2 cellular contexts compared by ENCODE assay signal in the genomic region with DNA sequence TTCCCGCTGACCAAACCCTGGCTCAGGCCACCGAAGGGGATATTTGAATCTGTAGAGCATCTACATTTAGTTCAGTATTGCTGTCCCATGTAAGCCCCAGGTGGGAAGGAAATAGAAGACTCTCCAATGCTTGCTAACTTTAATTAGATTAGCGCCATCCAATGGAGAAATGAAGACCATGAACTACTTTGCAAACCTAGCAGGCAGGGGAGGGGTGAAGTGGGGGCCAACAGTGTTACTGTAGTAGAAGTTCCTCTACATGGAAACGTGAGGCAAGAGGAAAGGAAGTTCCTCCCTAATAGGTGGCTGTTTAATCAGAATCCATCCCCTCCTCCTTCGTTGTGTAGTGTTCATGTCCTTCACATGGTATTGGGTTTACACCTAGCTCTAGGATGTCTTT.
TF ChIP-seq lines count a peak whose summit lies in the region.

No MANE protein-coding gene starts in this region.

TF ChIP-seq in Ishikawa, 13 proteins besides CTCF, POLR2A, EP300 and RAD21 (continued from another document):
- no peak for TF ChIP-seq TAF1 (IDR thresholded peaks at IDR 0.05; ENCODE audit: low read depth)
- no peak for TF ChIP-seq USF1 (IDR thresholded peaks at IDR 0.05)
- TF ChIP-seq TEAD4 (IDR thresholded peaks at IDR 0.05), result no peak
- no peak for TF ChIP-seq FOXM1 (IDR thresholded peaks at IDR 0.05; ENCODE audit: borderline replicate concordance, low read depth)
- TF ChIP-seq, protein P1, sequence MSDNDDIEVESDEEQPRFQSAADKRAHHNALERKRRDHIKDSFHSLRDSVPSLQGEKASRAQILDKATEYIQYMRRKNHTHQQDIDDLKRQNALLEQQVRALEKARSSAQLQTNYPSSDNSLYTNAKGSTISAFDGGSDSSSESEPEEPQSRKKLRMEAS (IDR thresholded peaks at IDR 0.05), result no peak
- no peak for TF ChIP-seq TCF12 (IDR thresholded peaks at IDR 0.05; ENCODE audit: low read depth)

TF ChIP-seq in WTC11, 78 proteins besides CTCF, POLR2A, EP300 and RAD21 (continued from another document):
- TF ChIP-seq ZNF671 (CRISPR knock-in tag; IDR thresholded peaks at IDR 0.05) (no peak), RORB (CRISPR knock-in tag; IDR thresholded peaks at IDR 0.05) (no peak), SP1 (CRISPR knock-in tag; conservative IDR thresholded peaks at IDR 0.05) (no peak), ZNF423 (CRISPR knock-in tag; IDR thresholded peaks at IDR 0.05) (no peak), JAZF1 (CRISPR knock-in tag; IDR thresholded peaks at IDR 0.05) (no peak), USF2 (CRISPR knock-in tag; IDR thresholded peaks at IDR 0.05) (no peak), ZNF219 (CRISPR knock-in tag; IDR thresholded peaks at IDR 0.05; ENCODE audit: borderline replicate concordance) (no peak)
